ENCODE assay signal across 20 cellular contexts in genomic region chr19:11127905-11128304, GRCh38. TPM values are rescaled to one million over a fixed set of nuclear protein-coding genes. Genes with fewer than 3 reads are reported as not detected.
DNase-seq lines count a peak whose midpoint lies in the region; ATAC-seq, FAIRE-seq and TF ChIP-seq lines count a peak whose summit lies in the region.
"Had no signal": no experiment of that assay in that cellular context is flagged by ENCODE, and none has a peak within 500 bp of the region (broad histone marks: within the 10 kb centered on the region; RNA-seq: fewer than 3 reads in every experiment).

No MANE protein-coding gene starts in this region.

- H2AK5ac ChIP-seq in H9 (ENCODE audit: insufficient read length, low read length), result no peak overlapping the region

- H2BK12ac ChIP-seq in H9 (ENCODE audit: insufficient read length, low read depth, low read length), result no peak overlapping the region

- CTCF ChIA-PET in MCF 10A (lab: Yijun Ruan, JAX), result interaction anchor here (0.6 to 6.1 kb wide), 5 partner anchors 68 to 318 kb away, joined by 3 to 63 read pairs (median 3); no protein-coding TSS in a partner anchor
- CTCF ChIA-PET in mammary epithelial cell (lab: Charles Lee; ENCODE audit: low non-redundant PET), result no interaction called here
- CTCF ChIA-PET in K562 (lab: Yijun Ruan, JAX; ENCODE audit: low intra/inter-chr PET ratio), result interaction anchor here (0.9 kb wide), 1 partner anchor 92 kb away, joined by 4 read pairs; no protein-coding TSS in a partner anchor

- H3K9ac ChIP-seq in mammary epithelial cell (ENCODE audit: insufficient read depth, low read length) (no peak overlapping the region), H9 (ENCODE audit: extremely low read depth, insufficient read length, low read length) (no peak overlapping the region), K562 (ENCODE audit: insufficient read depth in 1 of 2, low read depth in 2 of 2, low read length in 2 of 2) (no peak overlapping the region)

- H4K5ac ChIP-seq in H9 (ENCODE audit: insufficient read length, low read depth, low read length), result no peak overlapping the region

- H3K23ac ChIP-seq in H9 (ENCODE audit: insufficient read length, low read depth, low read length), result no peak overlapping the region

- no peak overlapping the region for H3K4me3 Mint-ChIP-seq in MCF 10A (ENCODE audit: unreplicated experiment)
- no peak overlapping the region; a peak in 1 of 5 replicates for H3K4me3 Mint-ChIP-seq in H9
- H3K4me3 Mint-ChIP-seq: B cell; CD4-positive, alpha-beta T cell; IgD-negative memory B cell had no signal

- dilution Hi-C loops in mammary epithelial cell (cut with HindIII; ENCODE audit: low sequenced_read_pairs), result no loop called here

- in situ Hi-C loops in mammary epithelial cell (cut with MboI; ENCODE audit: low sequenced_read_pairs in 2 of 2) (loop anchor here in 1 of 2 donors (25.0 kb wide), 1 partner anchor 359 kb away; the partner anchor contains the start of gene ELAVL3), K562 (cut with MboI) (no loop called here)

- no peaks in the 10 kb centered on the region for H3K27me3 ChIP-seq in mammary epithelial cell (ENCODE audit: insufficient read depth, low read length)
- no peaks in the 10 kb centered on the region for H3K27me3 ChIP-seq in H9 (ENCODE audit: insufficient read depth, low read length)
- H3K27me3 ChIP-seq in K562 (ENCODE audit: control insufficient read depth in 2 of 2, insufficient read depth in 2 of 2, low read length in 2 of 2), result no peaks in the 10 kb centered on the region
- no peaks in the 10 kb centered on the region for H3K27me3 ChIP-seq in sigmoid colon

- no peak overlapping the region for H2BK15ac ChIP-seq in H9 (ENCODE audit: low read depth, low read length)

- peak overlapping the region; percentile 3 for H4K8ac ChIP-seq in H9 (replicated peaks; ENCODE audit: insufficient read length, low read depth, low read length)

- no peaks in the 10 kb centered on the region for H3K23me2 ChIP-seq in H9 (ENCODE audit: insufficient read length, low read depth, low read length, poor library complexity, severe bottlenecking)

- H3K27me3 Mint-ChIP-seq in MCF 10A (ENCODE audit: insufficient read depth, unreplicated experiment) (no peaks in the 10 kb centered on the region), H9 (ENCODE audit: low read depth) (no peaks in the 10 kb centered on the region)
- H3K27me3 Mint-ChIP-seq: B cell; CD4-positive, alpha-beta T cell; IgD-negative memory B cell had no signal

- no peaks in the 10 kb centered on the region for H3K4me1 ChIP-seq in mammary epithelial cell (ENCODE audit: insufficient read depth, low read length)
- H3K4me1 ChIP-seq in H9 (ENCODE audit: insufficient read depth, low read length), result no peaks in the 10 kb centered on the region
- peaks cover 0 to 4% of the 10 kb centered on the region in 2 experiments; a peak in 2 of 5 replicates for H3K4me1 ChIP-seq in K562 (replicated peaks in 1 of 2; ENCODE audit: control insufficient read depth in 2 of 2, insufficient read depth in 2 of 2, low read length in 2 of 2)
- peaks cover 0 to 19% (median 10%) of the 10 kb centered on the region in 4 donors for H3K4me1 ChIP-seq in sigmoid colon
- H3K4me1 ChIP-seq: HAP-1 had no signal

- 92% methylated on average over 12 of the region's 15 CpGs for WGBS in mammary epithelial cell (ENCODE audit: low coverage, missing lambda C conversion rate)
- WGBS in H9 (ENCODE audit: extremely low coverage, insufficient read length, low lambda C conversion rate), result no CpG with 5 or more reads among the region's 15 CpGs
- 92% methylated on average over 14 of the region's 15 CpGs for WGBS in K562 (ENCODE audit: insufficient coverage, low coverage, missing lambda C conversion rate)
- WGBS in sigmoid colon, 2 donors, result 95% methylated on average over 15 of the region's 15 CpGs

- TF ChIP-seq CTCF in MCF 10A (IDR thresholded peaks at IDR 0.05; ENCODE audit: unreplicated experiment), result no peak
- no peak for TF ChIP-seq CTCF in mammary epithelial cell (conservative IDR thresholded peaks at IDR 0.05 in 1 of 2, IDR thresholded peaks at IDR 0.05 in 1 of 2; ENCODE audit: extremely low read depth in 1 of 2, insufficient read depth in 1 of 2, low read depth in 1 of 2, low read length in 2 of 2)
- no peak for TF ChIP-seq CTCF in H9 (conservative IDR thresholded peaks at IDR 0.05)
- TF ChIP-seq CTCF in K562 (IDR thresholded peaks at IDR 0.05 in 2 of 3, conservative IDR thresholded peaks at IDR 0.05 in 1 of 3; ENCODE audit: insufficient read depth in 2 of 3, low read depth in 1 of 3, low read length in 3 of 3), result no peak
- no peak for TF ChIP-seq CTCF in sigmoid colon (IDR thresholded peaks at IDR 0.05)

- H3K36me3 ChIP-seq in mammary epithelial cell (ENCODE audit: insufficient read depth, low read length) (peaks cover 68% of the 10 kb centered on the region), K562 (ENCODE audit: control insufficient read depth, insufficient read depth, low read length) (peaks cover 99% of the 10 kb centered on the region), sigmoid colon (peaks cover 9 to 82% (median 37%) of the 10 kb centered on the region in 4 donors)

- no peak overlapping the region for H3K18ac ChIP-seq in H9 (ENCODE audit: insufficient read length, low read depth, low read length)

- intact Hi-C loops in MCF 10A (cut with micrococcal nuclease) (no loop called here), mammary epithelial cell (cut with micrococcal nuclease) (no loop called here), K562 (cut with micrococcal nuclease) (loop anchor here (5.0 kb wide), 1 partner anchor 91 kb away; no protein-coding TSS in a partner anchor), sigmoid colon (cut with DNase I) (loop anchor here (10.0 kb wide), 1 partner anchor 307 kb away; the partner anchor contains the start of genes ODAD3 and PRKCSH)

- H3K56ac ChIP-seq in H9 (ENCODE audit: insufficient read length, low read depth, low read length), result no peak overlapping the region

- no peak overlapping the region for H2BK20ac ChIP-seq in H9 (ENCODE audit: low read depth, low read length, poor library complexity, severe bottlenecking)

- POLR2A ChIA-PET in MCF 10A (lab: Yijun Ruan, JAX) (interaction anchor here (0.7 kb wide), 1 partner anchor 25 kb away, joined by 3 read pairs; no protein-coding TSS in a partner anchor), K562 (lab: Yijun Ruan, JAX) (interaction anchor here (1.1 kb wide), 1 partner anchor 10 kb away, joined by 3 read pairs; no protein-coding TSS in a partner anchor)

- H3K36me3 Mint-ChIP-seq in MCF 10A (ENCODE audit: insufficient read depth, unreplicated experiment) (peaks cover 100% of the 10 kb centered on the region), H9 (ENCODE audit: insufficient read depth in 1 of 3, low read depth in 3 of 3) (peaks cover 60 to 91% (median 81%) of the 10 kb centered on the region in 3 experiments)
- H3K36me3 Mint-ChIP-seq: IgD-negative memory B cell had no signal

- TF ChIP-seq EP300 in K562 (IDR thresholded peaks at IDR 0.05; ENCODE audit: low read length), result no peak
- no peak for TF ChIP-seq EP300 in sigmoid colon (IDR thresholded peaks at IDR 0.05)

- H2BK120ac ChIP-seq in H9 (ENCODE audit: low read depth, low read length, poor library complexity, severe bottlenecking), result no peak overlapping the region

- peak; percentile 46 for TF ChIP-seq POLR2A in K562 (conservative IDR thresholded peaks at IDR 0.05)
- TF ChIP-seq POLR2A in sigmoid colon (IDR thresholded peaks at IDR 0.05), result no peak

- H3K79me1 ChIP-seq in H9 (ENCODE audit: insufficient read depth, low read depth, low read length, poor library complexity, severe bottlenecking), result peaks cover 3% of the 10 kb centered on the region

- no peak overlapping the region; the same call in 1 of the 2 replicates for H3K14ac ChIP-seq in H9 (ENCODE audit: insufficient read depth, low read length)

- H3K9me3 ChIP-seq in mammary epithelial cell (replicated peaks; ENCODE audit: insufficient read depth, low read length), result no peaks in the 10 kb centered on the region
- no peaks in the 10 kb centered on the region for H3K9me3 ChIP-seq in H9 (ENCODE audit: control insufficient read depth, low read depth, low read length)
- no peaks in the 10 kb centered on the region for H3K9me3 ChIP-seq in K562 (replicated peaks; ENCODE audit: control insufficient read depth, insufficient read depth, low read depth, low read length)
- no peaks in the 10 kb centered on the region for H3K9me3 ChIP-seq in sigmoid colon
- H3K9me3 ChIP-seq: HAP-1 had no signal

- H3K9me3 Mint-ChIP-seq in MCF 10A (ENCODE audit: unreplicated experiment) (no peaks in the 10 kb centered on the region), H9 (no peaks in the 10 kb centered on the region)
- H3K9me3 Mint-ChIP-seq: CD4-positive, alpha-beta T cell; IgD-negative memory B cell had no signal

- no peak overlapping the region for H4K91ac ChIP-seq in H9 (ENCODE audit: insufficient read length, low read depth, low read length)

- H3K4me2 ChIP-seq in mammary epithelial cell (ENCODE audit: insufficient read depth, low read depth, low read length) (no peak overlapping the region), H9 (ENCODE audit: insufficient read depth, insufficient read length, low read length) (no peak overlapping the region), K562 (ENCODE audit: insufficient read depth, low read length) (no peak overlapping the region)

- peaks cover 3% of the 10 kb centered on the region for H3K9me1 ChIP-seq in K562 (ENCODE audit: control insufficient read depth, insufficient read depth, low read length)

- no peak for FAIRE-seq in K562 (lab: Jason Lieb, UNC)
- FAIRE-seq: G401.6, GM12891 had no signal

- H2AFZ ChIP-seq in mammary epithelial cell (ENCODE audit: low read depth, low read length) (no peak overlapping the region), H9 (ENCODE audit: low read length) (no peak overlapping the region), K562 (ENCODE audit: low read depth, low read length) (no peak overlapping the region)

- H3K27ac Mint-ChIP-seq in MCF 10A (ENCODE audit: low read depth, unreplicated experiment) (peak overlapping the region; percentile 31), H9 (peak overlapping the region in 1 of 3 experiments; percentile 83; a peak in 4 of 7 replicates)
- H3K27ac Mint-ChIP-seq: B cell; CD4-positive, alpha-beta T cell had no signal

- no peak for DNase-seq in MCF 10A (ENCODE audit: unreplicated experiment)
- no peak for DNase-seq in mammary epithelial cell
- DNase-seq in H9, result no peak
- no peak for DNase-seq in K562 (ENCODE audit: extremely low read depth in 1 of 4, low spot score in 3 of 4)
- DNase-seq in sigmoid colon, result no peak
- DNase-seq in activated CD4-positive, alpha-beta T cell treated with anti-CD3 and anti-CD28 coated beads, Interleukin-2, amount 50 U/mL, for 48 hours, result no peak
- DNase-seq in NOMO-1 (lab: John Stamatoyannopoulos, UW; ENCODE audit: unreplicated experiment in 2 of 2), result no peak
- DNase-seq in substantia nigra (lab: John Stamatoyannopoulos, UW), result no peak
- DNase-seq: ACHN; C1 segment of cervical spinal cord; Calu3; CD4-positive, alpha-beta T cell; DMS 273 treated with DMSO at 0.1 percent for 48 hours; DMS79; GOT3 had no signal

- BruUV-seq in MCF 10A (replicated peaks; lab: Mats Ljungman, UMichigan) (no TSS peak), mammary epithelial cell (replicated peaks; lab: Mats Ljungman, UMichigan) (no TSS peak), K562 (replicated peaks; lab: Mats Ljungman, UMichigan) (no TSS peak)

- H3K4ac ChIP-seq in H9 (ENCODE audit: low read depth, low read length), result no peak overlapping the region

- no peak overlapping the region for H2BK5ac ChIP-seq in H9 (ENCODE audit: insufficient read length, low read length)

- H3K27ac ChIP-seq in mammary epithelial cell (ENCODE audit: insufficient read depth, low read depth, low read length) (no peak overlapping the region), H9 (ENCODE audit: insufficient read length, low read depth, low read length) (no peak overlapping the region), K562 (ENCODE audit: extremely low read depth, low read depth, low read length) (no peak overlapping the region), sigmoid colon (peak overlapping the region in 3 of 4 donors; percentile 8 to 30 (median 19)), substantia nigra (ENCODE audit: low read depth, low read length, poor library complexity, severe bottlenecking) (no peak overlapping the region)

- H3K4me1 Mint-ChIP-seq in MCF 10A (ENCODE audit: insufficient read depth, unreplicated experiment) (no peaks in the 10 kb centered on the region), H9 (no peaks in the 10 kb centered on the region)

- H4K20me1 ChIP-seq in mammary epithelial cell (ENCODE audit: insufficient read depth, low read length), result peaks cover 23% of the 10 kb centered on the region
- H4K20me1 ChIP-seq in H9 (ENCODE audit: control insufficient read depth, insufficient read depth, insufficient read length), result peaks cover 5% of the 10 kb centered on the region
- H4K20me1 ChIP-seq in K562 (replicated peaks; ENCODE audit: control insufficient read depth, insufficient read depth, low read length), result peaks cover 24% of the 10 kb centered on the region

- TF ChIP-seq RAD21 in K562 (CRISPR knock-in tag; conservative IDR thresholded peaks at IDR 0.05 in 1 of 2, IDR thresholded peaks at IDR 0.05 in 1 of 2), result no peak

- peaks cover 68% of the 10 kb centered on the region for H3K79me2 ChIP-seq in mammary epithelial cell (ENCODE audit: insufficient read depth, low read length)
- no peaks in the 10 kb centered on the region for H3K79me2 ChIP-seq in H9 (ENCODE audit: insufficient read depth, low read length)
- H3K79me2 ChIP-seq in K562 (ENCODE audit: control insufficient read depth, insufficient read depth, low read length), result peaks cover 15% of the 10 kb centered on the region

- no peak overlapping the region for H3T11ph ChIP-seq in H9 (ENCODE audit: low read length)

- no peak overlapping the region for H3K4me3 ChIP-seq in mammary epithelial cell (replicated peaks in 1 of 3; ENCODE audit: insufficient read depth in 1 of 3, low read depth in 2 of 3, low read length in 3 of 3)
- H3K4me3 ChIP-seq in K562, result no peak overlapping the region
- H3K4me3 ChIP-seq in sigmoid colon, result no peak overlapping the region
- H3K4me3 ChIP-seq: HAP-1 had no signal

- ATAC-seq in K562, result no peak

RNA-seq across cellular contexts. Expression of gene SPC24, which starts 27.7 kb away (rescaled TPM):
- total RNA-seq in MCF 10A (2022), result 8.6 and 16.4 TPM in 2 replicates
- 10 to 100 TPM in 1 of 2 donors, 1 to 10 TPM in 1; 2.2 to 35.4 TPM for total RNA-seq in mammary epithelial cell
- 24.8 TPM for polyA plus RNA-seq in mammary epithelial cell
- 23.2 TPM for polyA minus RNA-seq in mammary epithelial cell
- total RNA-seq in H9 (2021), result 50.8 and 51.5 TPM in 2 replicates
- total RNA-seq in K562 (2011; cell fraction: chromatin; rRNA removed; ENCODE audit: low replicate concordance), result 42.4 and 88.4 TPM in 2 replicates
- 65.7 and 76.1 TPM in 2 replicates for total RNA-seq in K562 (2011; cell fraction: nucleolus; rRNA removed)
- total RNA-seq in K562 (2011; cell fraction: nucleoplasm; rRNA removed), result 69.6 and 78.4 TPM in 2 replicates
- total RNA-seq in K562 (2014; rRNA removed), result 154 and 188 TPM in 2 replicates
- 72.8 and 75.2 TPM in 2 replicates for total RNA-seq in K562 (2014; rRNA removed; fragmentation: Illumina TruSeq; extraction: Trizol)
- total RNA-seq in K562 (2015; rRNA removed; fragmentation: Illumina TruSeq; extraction: Trizol), result 82.0 and 82.5 TPM in 2 replicates
- 106 and 111 TPM in 2 replicates for total RNA-seq in K562 (2021)
- 44.3 and 52.6 TPM in 2 replicates for polyA plus RNA-seq in K562 (2011; rRNA removed)
- polyA plus RNA-seq in K562 (2011; cell fraction: cytosol; rRNA removed), result 44.2 and 55.5 TPM in 2 replicates
- polyA plus RNA-seq in K562 (2011; cell fraction: nucleus; rRNA removed), result 63.2 and 80.4 TPM in 2 replicates
- 45.4 and 60.6 TPM in 2 replicates for polyA plus RNA-seq in K562 (2012)
- 39.1 and 41.6 TPM in 2 replicates for polyA plus RNA-seq in K562 (2014; fragmentation: Illumina TruSeq; extraction: Trizol)
- 10 to 100 TPM; 18.2 to 26.8 TPM for polyA plus RNA-seq in K562 (2014; fragmentation: Nextera tagmentation; extraction: Ambion mirVana)
- polyA plus RNA-seq in K562 (2014; rRNA removed), result 60.9 and 66.7 TPM in 2 replicates
- 102 and 155 TPM in 2 replicates for polyA minus RNA-seq in K562 (2011; rRNA and poly(A)+ RNA removed)
- polyA minus RNA-seq in K562 (2011; cell fraction: cytosol; rRNA and poly(A)+ RNA removed), result 81.5 and 101 TPM in 2 replicates
- 28.3 and 31.5 TPM in 2 replicates for polyA minus RNA-seq in K562 (2011; cell fraction: nucleus; rRNA and poly(A)+ RNA removed)
- total RNA-seq in sigmoid colon, result 1 to 10 TPM in 3 of 4 donors, under 1 TPM in 1; 0.99 to 6.0 (median 2.8) TPM
- 10 to 100 TPM in 1 of 3 donors, 1 to 10 TPM in 2; 1.2 to 13.0 (median 2.1) TPM for polyA plus RNA-seq in sigmoid colon
- polyA plus RNA-seq: IgD-negative memory B cell had no signal

RNA-seq across cellular contexts. Expression of gene LDLR, which starts 38.6 kb away (rescaled TPM):
- total RNA-seq in MCF 10A (2022), result 126 and 127 TPM in 2 replicates
- 100 to 1,000 TPM; 250 to 288 TPM for total RNA-seq in mammary epithelial cell
- 259 TPM for polyA plus RNA-seq in mammary epithelial cell
- 470 TPM for polyA minus RNA-seq in mammary epithelial cell
- 81.3 and 92.7 TPM in 2 replicates for total RNA-seq in H9 (2021)
- total RNA-seq in K562 (2011; cell fraction: chromatin; rRNA removed; ENCODE audit: low replicate concordance), result 854 and 2,497 TPM in 2 replicates
- 1,644 and 1,749 TPM in 2 replicates for total RNA-seq in K562 (2011; cell fraction: nucleolus; rRNA removed)
- total RNA-seq in K562 (2011; cell fraction: nucleoplasm; rRNA removed), result 955 and 1,119 TPM in 2 replicates
- total RNA-seq in K562 (2014; rRNA removed), result 84.9 and 95.7 TPM in 2 replicates
- 47.0 and 56.0 TPM in 2 replicates for total RNA-seq in K562 (2014; rRNA removed; fragmentation: Illumina TruSeq; extraction: Trizol)
- 76.0 and 82.3 TPM in 2 replicates for total RNA-seq in K562 (2015; rRNA removed; fragmentation: Illumina TruSeq; extraction: Trizol)
- total RNA-seq in K562 (2021), result 114 and 121 TPM in 2 replicates
- polyA plus RNA-seq in K562 (2011; rRNA removed), result 75.7 and 124 TPM in 2 replicates
- polyA plus RNA-seq in K562 (2011; cell fraction: cytosol; rRNA removed), result 68.3 and 70.8 TPM in 2 replicates
- polyA plus RNA-seq in K562 (2011; cell fraction: nucleus; rRNA removed), result 163 and 213 TPM in 2 replicates
- polyA plus RNA-seq in K562 (2012), result 63.2 and 82.8 TPM in 2 replicates
- polyA plus RNA-seq in K562 (2014; fragmentation: Illumina TruSeq; extraction: Trizol), result 56.3 and 63.5 TPM in 2 replicates
- polyA plus RNA-seq in K562 (2014; fragmentation: Nextera tagmentation; extraction: Ambion mirVana), result 10 to 100 TPM; 19.9 to 28.4 TPM
- polyA plus RNA-seq in K562 (2014; rRNA removed), result 44.5 and 59.5 TPM in 2 replicates
- 187 and 204 TPM in 2 replicates for polyA minus RNA-seq in K562 (2011; rRNA and poly(A)+ RNA removed)
- polyA minus RNA-seq in K562 (2011; cell fraction: cytosol; rRNA and poly(A)+ RNA removed), result 172 and 211 TPM in 2 replicates
- polyA minus RNA-seq in K562 (2011; cell fraction: nucleus; rRNA and poly(A)+ RNA removed), result 282 and 354 TPM in 2 replicates
- total RNA-seq in sigmoid colon, result 100 to 1,000 TPM in 1 of 4 donors, 10 to 100 TPM in 1, 1 to 10 TPM in 2; 7.1 to 139 (median 15.0) TPM
- 10 to 100 TPM; 20.4 to 76.0 (median 20.6) TPM for polyA plus RNA-seq in sigmoid colon

Comparison
In these comparisons a context has a peak if more than half of its experiments do, and no peak if none do; other contexts are left out.
1. H3K27ac ChIP-seq: peak in sigmoid colon (3 of 4); none in mammary epithelial cell (single experiment), H9 (single experiment), K562 (single experiment) and substantia nigra (single experiment).
2. intact Hi-C loops: an anchor here in K562 (5.0 kb wide) and sigmoid colon (10.0 kb wide); none called in MCF 10A and mammary epithelial cell.